2 cellular contexts compared by ENCODE assay signal in genomic region chr7:18771834-18772566, GRCh38.
TF ChIP-seq lines count a peak whose summit lies in the region.

No MANE protein-coding gene starts in this region.

TF ChIP-seq in IMR-90, 13 proteins besides CTCF, POLR2A, EP300 and RAD21:
- TF ChIP-seq CEBPB (IDR thresholded peaks at IDR 0.05; ENCODE audit: low read depth, low read length) (no peak), MAZ (IDR thresholded peaks at IDR 0.05; ENCODE audit: borderline replicate concordance, low read depth, low read length) (no peak), NFE2L2 (IDR thresholded peaks at IDR 0.05; ENCODE audit: low read depth, low read length) (no peak), RCOR1 (IDR thresholded peaks at IDR 0.05; ENCODE audit: insufficient replicate concordance, low read length) (no peak), MAFK (IDR thresholded peaks at IDR 0.05; ENCODE audit: low read depth, low read length) (no peak), FOS (IDR thresholded peaks at IDR 0.05; ENCODE audit: low read depth, low read length) (no peak), MXI1 (IDR thresholded peaks at IDR 0.05; ENCODE audit: borderline replicate concordance, low read depth, low read length) (no peak), SMC3 (IDR thresholded peaks at IDR 0.05; ENCODE audit: low read depth, low read length) (no peak), RFX5 (IDR thresholded peaks at IDR 0.05; ENCODE audit: low read depth, low read length) (no peak), ELK1 (IDR thresholded peaks at IDR 0.05; ENCODE audit: borderline replicate concordance, low read depth, low read length) (no peak), USF2 (IDR thresholded peaks at IDR 0.05; ENCODE audit: low read depth, low read length) (no peak)
TF ChIP-seq in IMR-90: peak in this region for 0.

TF ChIP-seq in SK-N-SH, 30 proteins besides CTCF, POLR2A, EP300 and RAD21:
- TF ChIP-seq GATA2 (CRISPR knock-in tag; IDR thresholded peaks at IDR 0.05), result peak; percentile 19; the same call in 1 of the 2 replicates
- TF ChIP-seq MAX (IDR thresholded peaks at IDR 0.05; ENCODE audit: low read depth), result no peak
